Comparison of ENCODE assay signal across 23 cellular contexts in the genomic region with DNA sequence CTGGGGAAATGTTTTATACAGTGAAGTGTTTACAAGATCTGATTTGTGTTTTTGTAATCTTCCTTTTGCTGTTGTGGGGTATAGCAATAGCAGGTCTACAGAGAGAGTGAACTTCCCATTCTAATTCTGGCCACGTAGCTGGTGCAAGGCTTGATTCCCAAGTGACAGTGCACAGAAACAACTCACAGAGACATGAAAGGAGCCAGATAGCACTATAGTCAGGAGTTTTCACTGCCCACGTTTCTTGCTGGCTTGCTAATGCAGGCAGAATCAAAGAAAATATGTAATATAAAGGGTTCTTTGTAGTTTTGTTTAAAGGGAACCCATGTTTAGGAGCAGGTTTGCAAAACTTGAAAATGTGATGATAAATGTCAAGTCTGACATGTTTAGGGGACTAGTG.
DNase-seq lines count a peak whose midpoint lies in the region; ATAC-seq, FAIRE-seq and TF ChIP-seq lines count a peak whose summit lies in the region.
"Had no signal": no experiment of that assay in that cellular context is flagged by ENCODE, and none has a peak within 500 bp of the region (broad histone marks: within the 10 kb centered on the region; RNA-seq: fewer than 3 reads in every experiment).

No MANE protein-coding gene starts in this region.

- 59% methylated on average over 2 of the region's 2 CpGs for WGBS in A549 (ENCODE audit: missing lambda C conversion rate)
- 25 to 29% methylated on average over 2 of the region's 2 CpGs for WGBS in heart right ventricle, 2 donors

- ATAC-seq in A549 (no peak), Panc1 (no peak), heart right ventricle (peak in 5 of 8 donors; percentile 44 to 79 (median 75)), GM18870 (IDR thresholded peaks at IDR 0.05; ENCODE audit: unreplicated experiment) (no peak)
- no peak for ATAC-seq in activated T-helper 17 cell treated with anti-CD3 and anti-CD28 coated beads, Interleukin-2, amount 50 U/mL, for 72 hours (replicated peaks)

- peaks cover 33% of the 10 kb centered on the region for H3K4me1 Mint-ChIP-seq in nephron
- no peaks in the 10 kb centered on the region for H3K4me1 Mint-ChIP-seq in activated T-helper 17 cell treated with anti-CD3 and anti-CD28 coated beads, Interleukin-2, amount 50 U/mL, for 72 hours

- no peak for DNase-seq in A549 (ENCODE audit: low read depth in 1 of 2, low spot score in 1 of 2)
- DNase-seq in Panc1 (ENCODE audit: low read depth, low spot score), result no peak
- DNase-seq in heart right ventricle, result no peak
- no peak for DNase-seq in NCI-H446 (lab: John Stamatoyannopoulos, UW)
- DNase-seq in NCI-H1436 (lab: John Stamatoyannopoulos, UW), result no peak
- DNase-seq: CD4-positive, alpha-beta memory T cell; H9; MV-4-11; NCI-H187; NCI-H2227 treated with DMSO at 0.1 percent for 48 hours; NCI-H524; NCI-H82; OCI-M1; SJCRH30 had no signal

- no peak overlapping the region for H3K4me3 Mint-ChIP-seq in nephron
- no peak overlapping the region for H3K4me3 Mint-ChIP-seq in activated T-helper 17 cell treated with anti-CD3 and anti-CD28 coated beads, Interleukin-2, amount 50 U/mL, for 72 hours
- H3K4me3 Mint-ChIP-seq: CD4-positive, alpha-beta memory T cell; H9 had no signal

- H3K9me3 ChIP-seq in A549, result no peaks in the 10 kb centered on the region; the same call in 2 of the 3 replicates
- no peaks in the 10 kb centered on the region for H3K9me3 ChIP-seq in Panc1 (ENCODE audit: control insufficient read depth, insufficient read depth, low read depth, low read length)
- H3K9me3 ChIP-seq in heart right ventricle, result no peaks in the 10 kb centered on the region
- H3K9me3 ChIP-seq: BLaER1, SJCRH30 had no signal

- TF ChIP-seq RAD21 in A549 (conservative IDR thresholded peaks at IDR 0.05 in 1 of 2, IDR thresholded peaks at IDR 0.05 in 1 of 2), result no peak

- TF ChIP-seq EP300 in A549 (IDR thresholded peaks at IDR 0.05), result no peak

- H3K27me3 Mint-ChIP-seq in nephron (ENCODE audit: low read depth), result peaks cover 8% of the 10 kb centered on the region
- H3K27me3 Mint-ChIP-seq in activated T-helper 17 cell treated with anti-CD3 and anti-CD28 coated beads, Interleukin-2, amount 50 U/mL, for 72 hours, result no peaks in the 10 kb centered on the region
- H3K27me3 Mint-ChIP-seq: CD4-positive, alpha-beta memory T cell had no signal

- BruUV-seq in Panc1 (replicated peaks; lab: Mats Ljungman, UMichigan), result no TSS peak

- H3K27ac Mint-ChIP-seq in nephron, result peak overlapping the region; percentile 85 to 91 (median 87)
- H3K27ac Mint-ChIP-seq in activated T-helper 17 cell treated with anti-CD3 and anti-CD28 coated beads, Interleukin-2, amount 50 U/mL, for 72 hours, result no peak overlapping the region
- H3K27ac Mint-ChIP-seq: H9 had no signal

- H3K4me1 ChIP-seq in A549, result peaks cover 32% of the 10 kb centered on the region
- no peaks in the 10 kb centered on the region for H3K4me1 ChIP-seq in Panc1 (ENCODE audit: control insufficient read depth, insufficient read depth, low read length)
- H3K4me1 ChIP-seq in heart right ventricle, result peaks cover 3 to 44% (median 18%) of the 10 kb centered on the region in 9 donors
- H3K4me1 ChIP-seq: SJCRH30 had no signal

- no peaks in the 10 kb centered on the region for H3K36me3 Mint-ChIP-seq in nephron (ENCODE audit: low read depth)
- H3K36me3 Mint-ChIP-seq in activated T-helper 17 cell treated with anti-CD3 and anti-CD28 coated beads, Interleukin-2, amount 50 U/mL, for 72 hours (ENCODE audit: low read depth), result no peaks in the 10 kb centered on the region
- H3K36me3 Mint-ChIP-seq: CD4-positive, alpha-beta memory T cell had no signal

- no peaks in the 10 kb centered on the region for H3K36me3 ChIP-seq in Panc1 (ENCODE audit: control insufficient read depth, insufficient read depth, low read length)
- H3K36me3 ChIP-seq in heart right ventricle, result no peaks in the 10 kb centered on the region
- H3K36me3 ChIP-seq: BLaER1, SJCRH30 had no signal

- H3K27me3 ChIP-seq in Panc1 (ENCODE audit: control insufficient read depth, insufficient read depth, low read length) (no peaks in the 10 kb centered on the region), heart right ventricle (no peaks in the 10 kb centered on the region)
- H3K27me3 ChIP-seq: BLaER1, SJCRH30 had no signal

- H3K27ac ChIP-seq in A549 (peak overlapping the region; percentile 3 to 67; a peak in 5 of 6 replicates), Panc1 (ENCODE audit: low read length) (peak overlapping the region; percentile 48), heart right ventricle (peak overlapping the region in 7 of 10 donors; percentile 14 to 68 (median 64))
- H3K27ac ChIP-seq: BLaER1, KMS-11, RWPE1, SJCRH30 had no signal

- H3K4me3 ChIP-seq in A549 (no peak overlapping the region), Panc1 (ENCODE audit: low read depth in 2 of 2, low read length in 2 of 2) (no peak overlapping the region), heart right ventricle (no peak overlapping the region)
- H3K4me3 ChIP-seq: BLaER1, SJCRH30 had no signal

- TF ChIP-seq CTCF in A549 (IDR thresholded peaks at IDR 0.05) (no peak), Panc1 (IDR thresholded peaks at IDR 0.05) (no peak), heart right ventricle (IDR thresholded peaks at IDR 0.05) (no peak), nephron (IDR thresholded peaks at IDR 0.05; ENCODE audit: unreplicated experiment in 3 of 3) (no peak)

- peak overlapping the region; percentile 40; the same call in 2 of the 3 replicates for H3K4me2 ChIP-seq in A549
- H3K4me2 ChIP-seq: BLaER1, KMS-11 had no signal

- in situ Hi-C loops in Panc1 (cut with HindIII; ENCODE audit: low pct_unique_long_range_greater_than_20kb, low sequenced_read_pairs), result no loop called here

- intact Hi-C loops in Panc1 (cut with micrococcal nuclease; ENCODE audit: unreplicated experiment) (no loop called here), heart right ventricle (cut with DNase I) (loop anchor here in 4 of 10 donors (5.0 to 10.0 kb wide), 4 partner anchors 44 to 171 kb away; a partner anchor contains a TSS)

- no peak for TF ChIP-seq POLR2A in A549 (IDR thresholded peaks at IDR 0.05; ENCODE audit: low read length)

- POLR2A ChIA-PET in A549 (lab: Yijun Ruan, JAX) (no interaction called here), Panc1 (lab: Charles Lee) (no interaction called here)

- CTCF ChIA-PET in A549 (lab: Yijun Ruan, JAX) (interaction anchor here (1.0 kb wide), 1 partner anchor 193 kb away, joined by 4 read pairs; no protein-coding TSS in a partner anchor), Panc1 (lab: Charles Lee) (no interaction called here)

- FAIRE-seq in A549 (lab: Jason Lieb, UNC), result no peak
- FAIRE-seq: A204.1, GM12891, GM18507 had no signal

- H3K9me3 Mint-ChIP-seq in nephron, result no peaks in the 10 kb centered on the region
- no peaks in the 10 kb centered on the region for H3K9me3 Mint-ChIP-seq in activated T-helper 17 cell treated with anti-CD3 and anti-CD28 coated beads, Interleukin-2, amount 50 U/mL, for 72 hours
- H3K9me3 Mint-ChIP-seq: CD4-positive, alpha-beta memory T cell; H9 had no signal

TF ChIP-seq in A549, 52 proteins besides CTCF, POLR2A, EP300 and RAD21:
- TF ChIP-seq CHD2 (IDR thresholded peaks at IDR 0.05; ENCODE audit: low read length, partially characterized antibody), result no peak
- TF ChIP-seq POLR2AphosphoS2 (conservative IDR thresholded peaks at IDR 0.05; ENCODE audit: low read length), result no peak
- TF ChIP-seq, protein P1, sequence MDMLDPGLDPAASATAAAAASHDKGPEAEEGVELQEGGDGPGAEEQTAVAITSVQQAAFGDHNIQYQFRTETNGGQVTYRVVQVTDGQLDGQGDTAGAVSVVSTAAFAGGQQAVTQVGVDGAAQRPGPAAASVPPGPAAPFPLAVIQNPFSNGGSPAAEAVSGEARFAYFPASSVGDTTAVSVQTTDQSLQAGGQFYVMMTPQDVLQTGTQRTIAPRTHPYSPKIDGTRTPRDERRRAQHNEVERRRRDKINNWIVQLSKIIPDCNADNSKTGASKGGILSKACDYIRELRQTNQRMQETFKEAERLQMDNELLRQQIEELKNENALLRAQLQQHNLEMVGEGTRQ (IDR thresholded peaks at IDR 0.05), result no peak
- TF ChIP-seq ZNF302 (CRISPR knock-in tag; IDR thresholded peaks at IDR 0.05), result no peak
- TF ChIP-seq RCOR1 (IDR thresholded peaks at IDR 0.05; ENCODE audit: low read depth, low read length), result no peak
- TF ChIP-seq HOXB13 (CRISPR knock-in tag; IDR thresholded peaks at IDR 0.05; ENCODE audit: low read depth), result no peak

Comparison
In these comparisons a context has a peak if more than half of its experiments do, and no peak if none do; other contexts are left out.
1. ATAC-seq: peak in heart right ventricle (5 of 8); none in A549 (0 of 2), Panc1 (single experiment), activated T-helper 17 cell treated with anti-CD3 and anti-CD28 coated beads, Interleukin-2, amount 50 U/mL, for 72 hours (single experiment) and GM18870 (single experiment).
2. Peak in every context shown above with its lines, with median percentiles within 50 percentile points of each other: H3K27ac ChIP-seq.